ENCODE assay signal across 1 cellular context in genomic region chr20:31739550-31739863, GRCh38.
TF ChIP-seq lines count a peak whose summit lies in the region.

No MANE protein-coding gene starts in this region.

TF ChIP-seq in GM23338, 12 proteins besides CTCF, POLR2A, EP300 and RAD21 (continued from another document):
- TF ChIP-seq, protein P1, sequence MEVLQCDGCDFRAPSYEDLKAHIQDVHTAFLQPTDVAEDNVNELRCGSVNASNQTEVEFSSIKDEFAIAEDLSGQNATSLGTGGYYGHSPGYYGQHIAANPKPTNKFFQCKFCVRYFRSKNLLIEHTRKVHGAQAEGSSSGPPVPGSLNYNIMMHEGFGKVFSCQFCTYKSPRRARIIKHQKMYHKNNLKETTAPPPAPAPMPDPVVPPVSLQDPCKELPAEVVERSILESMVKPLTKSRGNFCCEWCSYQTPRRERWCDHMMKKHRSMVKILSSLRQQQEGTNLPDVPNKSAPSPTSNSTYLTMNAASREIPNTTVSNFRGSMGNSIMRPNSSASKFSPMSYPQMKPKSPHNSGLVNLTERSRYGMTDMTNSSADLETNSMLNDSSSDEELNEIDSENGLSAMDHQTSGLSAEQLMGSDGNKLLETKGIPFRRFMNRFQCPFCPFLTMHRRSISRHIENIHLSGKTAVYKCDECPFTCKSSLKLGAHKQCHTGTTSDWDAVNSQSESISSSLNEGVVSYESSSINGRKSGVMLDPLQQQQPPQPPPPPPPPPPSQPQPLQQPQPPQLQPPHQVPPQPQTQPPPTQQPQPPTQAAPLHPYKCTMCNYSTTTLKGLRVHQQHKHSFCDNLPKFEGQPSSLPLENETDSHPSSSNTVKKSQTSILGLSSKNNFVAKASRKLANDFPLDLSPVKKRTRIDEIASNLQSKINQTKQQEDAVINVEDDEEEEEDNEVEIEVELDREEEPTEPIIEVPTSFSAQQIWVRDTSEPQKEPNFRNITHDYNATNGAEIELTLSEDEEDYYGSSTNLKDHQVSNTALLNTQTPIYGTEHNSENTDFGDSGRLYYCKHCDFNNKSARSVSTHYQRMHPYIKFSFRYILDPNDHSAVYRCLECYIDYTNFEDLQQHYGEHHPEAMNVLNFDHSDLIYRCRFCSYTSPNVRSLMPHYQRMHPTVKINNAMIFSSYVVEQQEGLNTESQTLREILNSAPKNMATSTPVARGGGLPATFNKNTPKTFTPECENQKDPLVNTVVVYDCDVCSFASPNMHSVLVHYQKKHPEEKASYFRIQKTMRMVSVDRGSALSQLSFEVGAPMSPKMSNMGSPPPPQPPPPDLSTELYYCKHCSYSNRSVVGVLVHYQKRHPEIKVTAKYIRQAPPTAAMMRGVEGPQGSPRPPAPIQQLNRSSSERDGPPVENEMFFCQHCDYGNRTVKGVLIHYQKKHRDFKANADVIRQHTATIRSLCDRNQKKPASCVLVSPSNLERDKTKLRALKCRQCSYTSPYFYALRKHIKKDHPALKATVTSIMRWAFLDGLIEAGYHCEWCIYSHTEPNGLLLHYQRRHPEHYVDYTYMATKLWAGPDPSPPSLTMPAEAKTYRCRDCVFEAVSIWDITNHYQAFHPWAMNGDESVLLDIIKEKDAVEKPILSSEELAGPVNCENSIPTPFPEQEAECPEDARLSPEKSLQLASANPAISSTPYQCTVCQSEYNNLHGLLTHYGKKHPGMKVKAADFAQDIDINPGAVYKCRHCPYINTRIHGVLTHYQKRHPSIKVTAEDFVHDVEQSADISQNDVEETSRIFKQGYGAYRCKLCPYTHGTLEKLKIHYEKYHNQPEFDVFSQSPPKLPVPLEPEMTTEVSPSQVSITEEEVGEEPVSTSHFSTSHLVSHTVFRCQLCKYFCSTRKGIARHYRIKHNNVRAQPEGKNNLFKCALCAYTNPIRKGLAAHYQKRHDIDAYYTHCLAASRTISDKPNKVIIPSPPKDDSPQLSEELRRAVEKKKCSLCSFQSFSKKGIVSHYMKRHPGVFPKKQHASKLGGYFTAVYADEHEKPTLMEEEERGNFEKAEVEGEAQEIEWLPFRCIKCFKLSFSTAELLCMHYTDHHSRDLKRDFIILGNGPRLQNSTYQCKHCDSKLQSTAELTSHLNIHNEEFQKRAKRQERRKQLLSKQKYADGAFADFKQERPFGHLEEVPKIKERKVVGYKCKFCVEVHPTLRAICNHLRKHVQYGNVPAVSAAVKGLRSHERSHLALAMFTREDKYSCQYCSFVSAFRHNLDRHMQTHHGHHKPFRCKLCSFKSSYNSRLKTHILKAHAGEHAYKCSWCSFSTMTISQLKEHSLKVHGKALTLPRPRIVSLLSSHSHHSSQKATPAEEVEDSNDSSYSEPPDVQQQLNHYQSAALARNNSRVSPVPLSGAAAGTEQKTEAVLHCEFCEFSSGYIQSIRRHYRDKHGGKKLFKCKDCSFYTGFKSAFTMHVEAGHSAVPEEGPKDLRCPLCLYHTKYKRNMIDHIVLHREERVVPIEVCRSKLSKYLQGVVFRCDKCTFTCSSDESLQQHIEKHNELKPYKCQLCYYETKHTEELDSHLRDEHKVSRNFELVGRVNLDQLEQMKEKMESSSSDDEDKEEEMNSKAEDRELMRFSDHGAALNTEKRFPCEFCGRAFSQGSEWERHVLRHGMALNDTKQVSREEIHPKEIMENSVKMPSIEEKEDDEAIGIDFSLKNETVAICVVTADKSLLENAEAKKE (CRISPR knock-in tag; IDR thresholded peaks at IDR 0.05) = no peak
